1 cellular context compared by ENCODE assay signal in the genomic region with DNA sequence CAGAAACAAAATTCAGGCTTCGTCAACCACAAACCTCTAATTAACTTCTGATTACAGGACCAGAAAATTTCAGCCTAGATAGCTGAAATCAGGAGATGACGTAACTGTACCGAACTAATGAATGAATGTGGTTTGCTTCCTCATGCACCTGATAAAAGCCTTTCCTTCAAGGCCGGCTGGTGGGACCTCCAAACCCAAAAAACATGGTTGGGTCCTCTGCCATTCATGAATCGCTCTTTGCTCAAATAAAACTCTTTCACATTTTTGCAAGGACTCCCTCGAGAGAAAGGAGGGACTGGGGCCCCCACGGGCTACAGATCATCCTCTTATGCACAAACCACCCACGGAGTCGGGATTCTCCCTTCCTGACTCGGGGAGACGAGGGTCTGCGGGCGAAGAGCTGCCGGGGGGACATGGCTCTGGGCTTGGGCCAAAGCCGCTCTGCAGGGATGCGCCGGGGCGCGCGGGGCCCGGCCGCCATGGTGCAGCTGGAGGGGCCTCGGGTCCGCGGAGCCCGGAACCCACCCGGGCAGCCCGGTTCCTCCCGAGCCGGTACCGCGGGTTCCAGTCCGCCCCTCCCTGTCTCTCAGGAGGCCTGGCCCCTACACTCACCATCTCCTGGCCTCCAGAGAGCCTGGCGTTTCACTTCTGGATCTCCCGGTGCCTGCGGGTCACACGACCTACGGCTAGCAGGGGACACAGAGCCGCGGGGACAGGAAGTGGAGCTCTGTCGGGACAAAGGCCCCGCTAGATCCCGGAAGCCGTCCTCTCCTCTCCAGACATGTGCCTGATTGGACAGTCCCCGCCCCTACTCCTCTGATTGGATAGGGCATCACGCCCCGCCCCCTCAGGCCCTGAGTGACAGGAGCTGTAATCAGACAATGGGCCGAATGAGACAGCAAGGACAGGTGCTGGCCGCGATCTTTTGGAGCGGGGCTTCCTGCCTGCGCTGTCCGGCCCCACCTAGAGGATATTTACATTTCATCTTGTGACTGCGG.
A peak's percentile ranks its signal among the peaks of the same experiment; 100 is the strongest.
TF ChIP-seq lines count a peak whose summit lies in the region.

ZNF195 (minus strand) TSS at position 721 of the 998 bp plus-strand sequence; CDS start at position 615, 106 bp downstream.

TF ChIP-seq in WTC11, 78 proteins besides CTCF, POLR2A, EP300 and RAD21 (continued from another document and continues in another):
- TF ChIP-seq NR1H2 (CRISPR knock-in tag; IDR thresholded peaks at IDR 0.05) (no peak), NFE2L1 (CRISPR knock-in tag; IDR thresholded peaks at IDR 0.05) (no peak), JAZF1 (CRISPR knock-in tag; IDR thresholded peaks at IDR 0.05) (no peak), GRHL2 (CRISPR knock-in tag; IDR thresholded peaks at IDR 0.05; ENCODE audit: insufficient replicate concordance, severe bottlenecking) (no peak), RELA (CRISPR knock-in tag; IDR thresholded peaks at IDR 0.05; ENCODE audit: borderline replicate concordance) (no peak), KAT7 (CRISPR knock-in tag; IDR thresholded peaks at IDR 0.05; ENCODE audit: borderline replicate concordance) (peak; percentile 87), ETV6 (CRISPR knock-in tag; IDR thresholded peaks at IDR 0.05) (peak; percentile 94), MYBL2 (CRISPR knock-in tag; IDR thresholded peaks at IDR 0.05) (peak; percentile 66; the same call in 1 of the 2 replicates), TP53 (CRISPR knock-in tag; IDR thresholded peaks at IDR 0.05) (no peak), OVOL2 (CRISPR knock-in tag; IDR thresholded peaks at IDR 0.05; ENCODE audit: borderline replicate concordance) (no peak), ZNF263 (CRISPR knock-in tag; IDR thresholded peaks at IDR 0.05; ENCODE audit: low read depth) (no peak), ESRRA (CRISPR knock-in tag; IDR thresholded peaks at IDR 0.05; ENCODE audit: borderline replicate concordance) (no peak), ZMAT4 (CRISPR knock-in tag; IDR thresholded peaks at IDR 0.05) (no peak), ZBTB21 (CRISPR knock-in tag; IDR thresholded peaks at IDR 0.05; ENCODE audit: borderline replicate concordance) (no peak), USF2 (CRISPR knock-in tag; IDR thresholded peaks at IDR 0.05) (peak; percentile 24; the same call in 1 of the 2 replicates), NR2C2 (CRISPR knock-in tag; IDR thresholded peaks at IDR 0.05) (peak; percentile 50; the same call in 1 of the 2 replicates), NFYB (CRISPR knock-in tag; conservative IDR thresholded peaks at IDR 0.05; ENCODE audit: low read depth) (peak; percentile 86), GTF2I (CRISPR knock-in tag; conservative IDR thresholded peaks at IDR 0.05) (no peak), ATF6 (CRISPR knock-in tag; IDR thresholded peaks at IDR 0.05) (no peak), E2F4 (CRISPR knock-in tag; IDR thresholded peaks at IDR 0.05; ENCODE audit: borderline replicate concordance, low read depth) (no peak), ZNF423 (CRISPR knock-in tag; IDR thresholded peaks at IDR 0.05) (no peak), CREB1 (CRISPR knock-in tag; IDR thresholded peaks at IDR 0.05) (0 out of 2 replicates have a peak, but pooled peaks have one; percentile 66), ZNF512 (CRISPR knock-in tag; IDR thresholded peaks at IDR 0.05; ENCODE audit: borderline replicate concordance) (no peak), IRF1 (CRISPR knock-in tag; IDR thresholded peaks at IDR 0.05) (no peak), SMAD3 (CRISPR knock-in tag; IDR thresholded peaks at IDR 0.05; ENCODE audit: borderline replicate concordance) (0 out of 2 replicates have a peak, but pooled peaks have one; percentile 18), HMGA2 (CRISPR knock-in tag; IDR thresholded peaks at IDR 0.05) (no peak), ZNF317 (CRISPR knock-in tag; IDR thresholded peaks at IDR 0.05; ENCODE audit: borderline replicate concordance, low read depth) (no peak), FOXJ3 (CRISPR knock-in tag; IDR thresholded peaks at IDR 0.05; ENCODE audit: borderline replicate concordance) (no peak), ZNF396 (CRISPR knock-in tag; IDR thresholded peaks at IDR 0.05; ENCODE audit: borderline replicate concordance) (no peak), CBFB (CRISPR knock-in tag; IDR thresholded peaks at IDR 0.05; ENCODE audit: low read depth) (no peak), ZNF232 (CRISPR knock-in tag; IDR thresholded peaks at IDR 0.05) (no peak), TCF7 (CRISPR knock-in tag; IDR thresholded peaks at IDR 0.05; ENCODE audit: low read depth) (no peak), MXD4 (CRISPR knock-in tag; IDR thresholded peaks at IDR 0.05; ENCODE audit: borderline replicate concordance) (no peak), CREM (CRISPR knock-in tag; IDR thresholded peaks at IDR 0.05) (no peak), ZNF121 (CRISPR knock-in tag; IDR thresholded peaks at IDR 0.05) (no peak), ZNF219 (CRISPR knock-in tag; IDR thresholded peaks at IDR 0.05; ENCODE audit: borderline replicate concordance) (no peak), GABPB1 (CRISPR knock-in tag; IDR thresholded peaks at IDR 0.05) (peak; percentile 75)
- TF ChIP-seq, protein P1, sequence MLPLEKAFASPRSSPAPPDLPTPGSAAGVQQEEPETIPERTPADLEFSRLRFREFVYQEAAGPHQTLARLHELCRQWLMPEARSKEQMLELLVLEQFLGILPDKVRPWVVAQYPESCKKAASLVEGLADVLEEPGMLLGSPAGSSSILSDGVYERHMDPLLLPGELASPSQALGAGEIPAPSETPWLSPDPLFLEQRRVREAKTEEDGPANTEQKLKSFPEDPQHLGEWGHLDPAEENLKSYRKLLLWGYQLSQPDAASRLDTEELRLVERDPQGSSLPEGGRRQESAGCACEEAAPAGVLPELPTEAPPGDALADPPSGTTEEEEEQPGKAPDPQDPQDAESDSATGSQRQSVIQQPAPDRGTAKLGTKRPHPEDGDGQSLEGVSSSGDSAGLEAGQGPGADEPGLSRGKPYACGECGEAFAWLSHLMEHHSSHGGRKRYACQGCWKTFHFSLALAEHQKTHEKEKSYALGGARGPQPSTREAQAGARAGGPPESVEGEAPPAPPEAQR (CRISPR knock-in tag; IDR thresholded peaks at IDR 0.05) = no peak
- TF ChIP-seq, protein P2, sequence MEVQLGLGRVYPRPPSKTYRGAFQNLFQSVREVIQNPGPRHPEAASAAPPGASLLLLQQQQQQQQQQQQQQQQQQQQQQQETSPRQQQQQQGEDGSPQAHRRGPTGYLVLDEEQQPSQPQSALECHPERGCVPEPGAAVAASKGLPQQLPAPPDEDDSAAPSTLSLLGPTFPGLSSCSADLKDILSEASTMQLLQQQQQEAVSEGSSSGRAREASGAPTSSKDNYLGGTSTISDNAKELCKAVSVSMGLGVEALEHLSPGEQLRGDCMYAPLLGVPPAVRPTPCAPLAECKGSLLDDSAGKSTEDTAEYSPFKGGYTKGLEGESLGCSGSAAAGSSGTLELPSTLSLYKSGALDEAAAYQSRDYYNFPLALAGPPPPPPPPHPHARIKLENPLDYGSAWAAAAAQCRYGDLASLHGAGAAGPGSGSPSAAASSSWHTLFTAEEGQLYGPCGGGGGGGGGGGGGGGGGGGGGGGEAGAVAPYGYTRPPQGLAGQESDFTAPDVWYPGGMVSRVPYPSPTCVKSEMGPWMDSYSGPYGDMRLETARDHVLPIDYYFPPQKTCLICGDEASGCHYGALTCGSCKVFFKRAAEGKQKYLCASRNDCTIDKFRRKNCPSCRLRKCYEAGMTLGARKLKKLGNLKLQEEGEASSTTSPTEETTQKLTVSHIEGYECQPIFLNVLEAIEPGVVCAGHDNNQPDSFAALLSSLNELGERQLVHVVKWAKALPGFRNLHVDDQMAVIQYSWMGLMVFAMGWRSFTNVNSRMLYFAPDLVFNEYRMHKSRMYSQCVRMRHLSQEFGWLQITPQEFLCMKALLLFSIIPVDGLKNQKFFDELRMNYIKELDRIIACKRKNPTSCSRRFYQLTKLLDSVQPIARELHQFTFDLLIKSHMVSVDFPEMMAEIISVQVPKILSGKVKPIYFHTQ (CRISPR knock-in tag; IDR thresholded peaks at IDR 0.05) = no peak
- TF ChIP-seq, protein P3, sequence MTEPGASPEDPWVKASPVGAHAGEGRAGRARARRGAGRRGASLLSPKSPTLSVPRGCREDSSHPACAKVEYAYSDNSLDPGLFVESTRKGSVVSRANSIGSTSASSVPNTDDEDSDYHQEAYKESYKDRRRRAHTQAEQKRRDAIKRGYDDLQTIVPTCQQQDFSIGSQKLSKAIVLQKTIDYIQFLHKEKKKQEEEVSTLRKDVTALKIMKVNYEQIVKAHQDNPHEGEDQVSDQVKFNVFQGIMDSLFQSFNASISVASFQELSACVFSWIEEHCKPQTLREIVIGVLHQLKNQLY (CRISPR knock-in tag; IDR thresholded peaks at IDR 0.05) = no peak
- TF ChIP-seq, protein P4, sequence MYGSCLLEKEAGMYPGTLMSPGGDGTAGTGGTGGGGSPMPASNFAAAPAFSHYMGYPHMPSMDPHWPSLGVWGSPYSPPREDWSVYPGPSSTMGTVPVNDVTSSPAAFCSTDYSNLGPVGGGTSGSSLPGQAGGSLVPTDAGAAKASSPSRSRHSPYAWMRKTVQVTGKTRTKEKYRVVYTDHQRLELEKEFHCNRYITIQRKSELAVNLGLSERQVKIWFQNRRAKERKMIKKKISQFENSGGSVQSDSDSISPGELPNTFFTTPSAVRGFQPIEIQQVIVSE (CRISPR knock-in tag; IDR thresholded peaks at IDR 0.05; ENCODE audit: borderline replicate concordance) = no peak
- TF ChIP-seq, protein P5, sequence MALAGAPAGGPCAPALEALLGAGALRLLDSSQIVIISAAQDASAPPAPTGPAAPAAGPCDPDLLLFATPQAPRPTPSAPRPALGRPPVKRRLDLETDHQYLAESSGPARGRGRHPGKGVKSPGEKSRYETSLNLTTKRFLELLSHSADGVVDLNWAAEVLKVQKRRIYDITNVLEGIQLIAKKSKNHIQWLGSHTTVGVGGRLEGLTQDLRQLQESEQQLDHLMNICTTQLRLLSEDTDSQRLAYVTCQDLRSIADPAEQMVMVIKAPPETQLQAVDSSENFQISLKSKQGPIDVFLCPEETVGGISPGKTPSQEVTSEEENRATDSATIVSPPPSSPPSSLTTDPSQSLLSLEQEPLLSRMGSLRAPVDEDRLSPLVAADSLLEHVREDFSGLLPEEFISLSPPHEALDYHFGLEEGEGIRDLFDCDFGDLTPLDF (CRISPR knock-in tag; IDR thresholded peaks at IDR 0.05) = no peak
- TF ChIP-seq, protein P6, sequence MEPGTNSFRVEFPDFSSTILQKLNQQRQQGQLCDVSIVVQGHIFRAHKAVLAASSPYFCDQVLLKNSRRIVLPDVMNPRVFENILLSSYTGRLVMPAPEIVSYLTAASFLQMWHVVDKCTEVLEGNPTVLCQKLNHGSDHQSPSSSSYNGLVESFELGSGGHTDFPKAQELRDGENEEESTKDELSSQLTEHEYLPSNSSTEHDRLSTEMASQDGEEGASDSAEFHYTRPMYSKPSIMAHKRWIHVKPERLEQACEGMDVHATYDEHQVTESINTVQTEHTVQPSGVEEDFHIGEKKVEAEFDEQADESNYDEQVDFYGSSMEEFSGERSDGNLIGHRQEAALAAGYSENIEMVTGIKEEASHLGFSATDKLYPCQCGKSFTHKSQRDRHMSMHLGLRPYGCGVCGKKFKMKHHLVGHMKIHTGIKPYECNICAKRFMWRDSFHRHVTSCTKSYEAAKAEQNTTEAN (CRISPR knock-in tag; IDR thresholded peaks at IDR 0.05) = no peak
- TF ChIP-seq, protein P7, sequence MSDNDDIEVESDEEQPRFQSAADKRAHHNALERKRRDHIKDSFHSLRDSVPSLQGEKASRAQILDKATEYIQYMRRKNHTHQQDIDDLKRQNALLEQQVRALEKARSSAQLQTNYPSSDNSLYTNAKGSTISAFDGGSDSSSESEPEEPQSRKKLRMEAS (CRISPR knock-in tag; IDR thresholded peaks at IDR 0.05) = peak; percentile 83
